Comparison of ENCODE assay signal across 8 cellular contexts in the genomic region with DNA sequence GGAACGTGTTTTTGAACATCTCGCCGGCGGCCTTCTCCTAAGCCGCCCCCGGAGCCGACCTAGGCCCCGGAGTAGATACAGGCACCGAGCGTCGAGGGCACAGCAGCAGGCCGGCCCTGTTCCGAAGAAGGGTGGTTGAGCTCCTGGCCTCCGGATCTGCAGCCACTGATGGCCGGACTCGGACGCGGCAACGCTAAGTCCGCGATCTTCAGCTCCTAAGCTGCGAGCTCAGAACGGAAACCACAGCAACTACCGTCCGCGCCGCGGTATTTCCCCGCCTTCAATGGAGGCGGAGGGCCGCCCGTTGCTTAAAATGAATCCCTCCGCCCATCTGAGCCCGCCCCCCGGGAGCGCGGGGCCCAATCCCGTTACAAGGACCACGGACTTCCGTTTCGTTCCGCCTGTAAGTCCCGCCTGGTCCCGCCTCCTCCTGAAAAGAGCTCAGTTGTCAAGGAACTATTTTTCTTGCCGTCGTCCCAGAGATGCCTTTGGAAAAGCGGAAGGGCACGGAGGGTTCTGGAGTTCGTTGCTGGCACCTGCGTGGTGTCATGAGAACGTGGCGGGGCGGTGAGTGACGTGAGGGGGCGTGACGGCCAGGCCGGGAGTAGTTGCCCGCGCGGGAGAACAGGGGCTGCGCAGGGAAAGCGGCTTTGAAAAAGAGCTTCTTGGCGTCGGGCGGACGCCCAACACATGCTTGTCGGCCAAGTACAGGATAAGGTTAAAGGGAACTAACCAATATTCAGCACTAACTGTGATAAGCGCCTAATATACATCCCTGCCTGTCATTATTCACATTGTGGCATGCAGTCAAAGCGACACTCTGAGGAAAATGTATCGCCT. TPM values are rescaled to one million over a fixed set of nuclear protein-coding genes. Genes with fewer than 3 reads are reported as not detected.
DNase-seq lines count a peak whose midpoint lies in the region; ATAC-seq, FAIRE-seq and TF ChIP-seq lines count a peak whose summit lies in the region.

A gene (minus strand): TSS at position 285 of the 840 bp plus-strand sequence. CDS start 266 bp downstream, at position 19.

- peak within 1 kb of the TSS; percentile 96 for H2AFZ ChIP-seq in OCI-LY3 (ENCODE audit: low read depth, low read length)

- peak; percentile 82 for ATAC-seq in GM21515 (IDR thresholded peaks at IDR 0.05; ENCODE audit: unreplicated experiment)

- no peaks in the 10 kb centered on the region for H3K9me3 ChIP-seq in OCI-LY3 (ENCODE audit: insufficient read depth, low read length)
- no peaks in the 10 kb centered on the region for H3K9me3 ChIP-seq in mesodermal cell (ENCODE audit: control insufficient read depth, low read length)

- peak within 1 kb of the TSS; percentile 91 for H3K9ac ChIP-seq in OCI-LY3 (ENCODE audit: low read length)

- peaks cover 46% of the 10 kb centered on the region for H3K79me2 ChIP-seq in OCI-LY3 (ENCODE audit: low read length)

- H3K36me3 ChIP-seq in OCI-LY3 (replicated peaks; ENCODE audit: low read depth, low read length) (peaks cover 9% of the 10 kb centered on the region), mesodermal cell (ENCODE audit: control insufficient read depth, insufficient read depth, low read length) (no peaks in the 10 kb centered on the region)

- peak within 1 kb of the TSS; percentile 70 for H3K27ac ChIP-seq in OCI-LY3 (ENCODE audit: low read length)
- H3K27ac ChIP-seq in mesodermal cell (ENCODE audit: low read depth, low read length, severe bottlenecking) = peak within 1 kb of the TSS; percentile 89

- TF ChIP-seq CTCF in OCI-LY3 (IDR thresholded peaks at IDR 0.05; ENCODE audit: low read depth, low read length) = no peak

- DNase-seq in D341Med (ENCODE audit: low spot score) = peak; percentile 93
- peak; percentile 73 for DNase-seq in HuH-7 (ENCODE audit: low spot score)
- peak; percentile 96 for DNase-seq in activated CD8-positive, alpha-beta memory T cell treated with anti-CD3 and anti-CD28 coated beads, Interleukin-2, amount 50 U/mL, for 48 hours
- DNase-seq in stimulated activated CD8-positive, alpha-beta memory T cell treated with anti-CD3 and anti-CD28 coated beads, Interleukin-15, amount 100 ng/mL, for 4 hours (ENCODE audit: low read depth in 2 of 2) = peak; percentile 94

- peaks cover 40% of the 10 kb centered on the region for H4K20me1 ChIP-seq in OCI-LY3 (ENCODE audit: insufficient read depth, low read length)

- H3K4me3 ChIP-seq in OCI-LY3 (ENCODE audit: low read length) = peak within 1 kb of the TSS; percentile 94
- peak within 1 kb of the TSS; percentile 76 for H3K4me3 ChIP-seq in mesodermal cell (ENCODE audit: extremely low read depth, insufficient read depth, low read length, poor library complexity, severe bottlenecking)

- FAIRE-seq in endometrium (lab: Jason Lieb, UNC) = peak; percentile 98

- WGBS in mesodermal cell (ENCODE audit: insufficient coverage in 2 of 2), 2 experiments = 4 to 6% methylated on average over 67 to 69 of the region's 70 CpGs

- no peaks in the 10 kb centered on the region for H3K27me3 ChIP-seq in OCI-LY3 (ENCODE audit: low read depth, low read length)

- H3K4me2 ChIP-seq in OCI-LY3 (ENCODE audit: low read length) = peak within 1 kb of the TSS; percentile 97

- H3K4me1 ChIP-seq in OCI-LY3 (ENCODE audit: low read length) = peaks cover 24% of the 10 kb centered on the region
- peaks cover 26% of the 10 kb centered on the region for H3K4me1 ChIP-seq in mesodermal cell (ENCODE audit: control insufficient read depth, insufficient read depth, low read length, poor library complexity, severe bottlenecking)

RNA-seq across cellular contexts. Expression of the gene that starts here (rescaled TPM):
- polyA plus RNA-seq in mesodermal cell (2013, experiment 1 of 2) = 58.2 TPM
- 49.2 TPM for polyA plus RNA-seq in mesodermal cell (2013, experiment 2 of 2)

Comparison
In these comparisons a context has a peak if more than half of its experiments do, and no peak if none do; other contexts are left out.
1. Peak in every context shown above with its lines: DNase-seq, ATAC-seq, H3K4me3 ChIP-seq and H3K27ac ChIP-seq.